Comparison of ENCODE assay signal across 8 cellular contexts in the genomic region with DNA sequence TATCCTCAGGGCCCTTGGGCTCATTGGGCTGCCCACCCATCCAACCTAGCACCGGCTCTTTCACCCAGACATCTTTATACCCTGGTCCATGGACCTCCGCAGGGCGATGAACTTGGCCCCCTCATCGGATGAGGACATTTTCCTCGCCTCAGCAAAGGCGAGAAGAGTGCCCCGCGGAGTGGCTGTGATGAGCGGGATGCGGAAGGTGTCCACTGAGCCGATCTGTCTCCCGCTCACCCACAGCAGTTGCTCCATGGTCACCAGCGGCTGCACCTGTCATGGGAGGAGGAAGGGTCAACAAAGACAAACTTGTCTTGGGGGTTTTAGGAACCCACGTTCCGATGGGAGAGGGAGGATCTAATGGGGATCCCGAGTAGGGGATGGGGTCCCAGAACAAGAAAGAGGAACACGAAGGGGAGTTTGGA. TPM values are rescaled to one million over a fixed set of nuclear protein-coding genes. Genes with fewer than 3 reads are reported as not detected.
DNase-seq lines count a peak whose midpoint lies in the region; ATAC-seq and TF ChIP-seq lines count a peak whose summit lies in the region.

No MANE protein-coding gene starts in this region.

- H2AFZ ChIP-seq in SU-DHL-6 (ENCODE audit: low read depth, low read length, severe bottlenecking) = no peak overlapping the region

- peak overlapping the region; percentile 66 for H3K9ac ChIP-seq in SU-DHL-6 (ENCODE audit: low read length)

- no peaks in the 10 kb centered on the region; the same call in 1 of the 2 replicates for H3K27me3 ChIP-seq in GM06990 (replicated peaks; ENCODE audit: control insufficient read depth, insufficient read depth, low read length)
- no peaks in the 10 kb centered on the region for H3K27me3 ChIP-seq in SU-DHL-6 (ENCODE audit: low read length)
- H3K27me3 ChIP-seq in psoas muscle (ENCODE audit: insufficient read depth in 3 of 3, low read length in 2 of 3) = no peaks in the 10 kb centered on the region

- H3K4me2 ChIP-seq in SU-DHL-6 (ENCODE audit: low read depth, low read length, poor library complexity, severe bottlenecking) = peak overlapping the region; percentile 78

- no peaks in the 10 kb centered on the region for H3K9me2 ChIP-seq in SU-DHL-6 (replicated peaks; ENCODE audit: insufficient read depth, low read length)

- H3K36me3 ChIP-seq in GM06990 (ENCODE audit: control insufficient read depth, insufficient read depth, low read length) (peaks cover 9% of the 10 kb centered on the region), SU-DHL-6 (ENCODE audit: low read length) (no peaks in the 10 kb centered on the region; the same call in 1 of the 2 replicates), psoas muscle (ENCODE audit: insufficient read depth in 1 of 2, low read depth in 1 of 2) (peaks cover 5 to 39% of the 10 kb centered on the region in 2 donors)

- H3K79me2 ChIP-seq in SU-DHL-6 (ENCODE audit: insufficient read depth, low read length) = peaks cover 5% of the 10 kb centered on the region; the same call in 1 of the 2 replicates

- H3K4me1 ChIP-seq in psoas muscle = peaks cover 9% of the 10 kb centered on the region

- H3K27ac ChIP-seq in SU-DHL-6 (ENCODE audit: low read depth, low read length) (no peak overlapping the region), psoas muscle (peak overlapping the region; percentile 91)

- intact Hi-C loops in psoas muscle (cut with DNase I) = loop anchor here (2.0 to 10.0 kb wide), 4 partner anchors 25 to 177 kb away; partner anchors contain the start of genes LY6G5C (in 1 of the 2) and VWA7 (in 1 of the 2)

- TF ChIP-seq CTCF in GM06990 (IDR thresholded peaks at IDR 0.05; ENCODE audit: insufficient read depth, low read length, poor library complexity, severe bottlenecking) (no peak), SU-DHL-6 (IDR thresholded peaks at IDR 0.05; ENCODE audit: insufficient read depth, low read length, poor library complexity, severe bottlenecking) (no peak), fibroblast of the aortic adventitia (IDR thresholded peaks at IDR 0.05; ENCODE audit: insufficient read depth, low read length) (no peak), psoas muscle (IDR thresholded peaks at IDR 0.05) (no peak)

- H3K4me3 ChIP-seq in GM06990 (replicated peaks; ENCODE audit: low read depth, low read length) = peak overlapping the region; percentile 76
- peak overlapping the region; percentile 64 for H3K4me3 ChIP-seq in SU-DHL-6 (ENCODE audit: insufficient read depth, low read length, poor library complexity, severe bottlenecking)
- peak overlapping the region; percentile 96 for H3K4me3 ChIP-seq in fibroblast of the aortic adventitia (ENCODE audit: low read depth, low read length)
- H3K4me3 ChIP-seq in psoas muscle = peak overlapping the region; percentile 89

- DNase-seq in GM06990 (ENCODE audit: extremely low read depth, insufficient read length) = no peak
- DNase-seq in fibroblast of the aortic adventitia (ENCODE audit: low read depth) = peak; percentile 8
- DNase-seq in psoas muscle = no peak
- no peak for DNase-seq in NCI-H2107 (lab: John Stamatoyannopoulos, UW)

- ATAC-seq in psoas muscle (no peak), GM21529 (IDR thresholded peaks at IDR 0.05; ENCODE audit: unreplicated experiment) (no peak), GM21390 (IDR thresholded peaks at IDR 0.05; ENCODE audit: unreplicated experiment) (no peak), HG03439 (IDR thresholded peaks at IDR 0.05; ENCODE audit: unreplicated experiment) (no peak)

- peaks cover 12% of the 10 kb centered on the region for H3F3A ChIP-seq in SU-DHL-6 (ENCODE audit: insufficient read depth)

- 26 to 36% (median 34%) methylated on average over 17 of the region's 17 CpGs for WGBS in psoas muscle, 3 donors

- H3K9me3 ChIP-seq in SU-DHL-6 (ENCODE audit: insufficient read depth, low read length) (no peaks in the 10 kb centered on the region), psoas muscle (no peaks in the 10 kb centered on the region)

- no peaks in the 10 kb centered on the region for H4K20me1 ChIP-seq in SU-DHL-6 (ENCODE audit: low read depth, low read length)

RNA-seq across cellular contexts. Expression of gene NEU1, which starts 0.7 kb away (rescaled TPM):
- total RNA-seq in fibroblast of the aortic adventitia (ENCODE audit: low replicate concordance) (35.8 and 48.2 TPM in 2 replicates), psoas muscle (10 to 100 TPM; 14.2 to 20.6 (median 18.6) TPM)
- polyA plus RNA-seq in psoas muscle = 10 to 100 TPM; 25.2 to 39.8 (median 29.4) TPM

RNA-seq across cellular contexts. Expression of gene SLC44A4, which starts 16.9 kb away (rescaled TPM):
- total RNA-seq in fibroblast of the aortic adventitia (ENCODE audit: low replicate concordance) (0.27 TPM in 1 of 2 replicates, not detected in the other), psoas muscle (under 1 TPM in 2 of 4 donors, not detected in 2; 0.23 to 0.24 TPM)
- polyA plus RNA-seq in psoas muscle = under 1 TPM; 0.03 to 0.14 (median 0.08) TPM

RNA-seq across cellular contexts. Expression of gene HSPA1B, which starts 34.4 kb away (rescaled TPM):
- 62.0 and 112 TPM in 2 replicates for total RNA-seq in fibroblast of the aortic adventitia (ENCODE audit: low replicate concordance)
- 100 to 1,000 TPM; 199 to 721 (median 347) TPM for total RNA-seq in psoas muscle
- 100 to 1,000 TPM in 2 of 3 donors, 10 to 100 TPM in 1; 19.4 to 148 (median 104) TPM for polyA plus RNA-seq in psoas muscle

RNA-seq across cellular contexts. Expression of gene EHMT2, which starts 35.6 kb away (rescaled TPM):
- total RNA-seq in fibroblast of the aortic adventitia (ENCODE audit: low replicate concordance) (37.9 and 62.0 TPM in 2 replicates), psoas muscle (10 to 100 TPM in 1 of 4 donors, 1 to 10 TPM in 3; 6.8 to 14.2 (median 7.7) TPM)
- 10 to 100 TPM in 2 of 3 donors, 1 to 10 TPM in 1; 8.4 to 20.8 (median 13.4) TPM for polyA plus RNA-seq in psoas muscle

RNA-seq across cellular contexts. Expression of gene ZBTB12, which starts 40.0 kb away (rescaled TPM):
- 3.3 and 3.8 TPM in 2 replicates for total RNA-seq in fibroblast of the aortic adventitia (ENCODE audit: low replicate concordance)
- total RNA-seq in psoas muscle = 1 to 10 TPM; 1.1 to 2.6 (median 1.8) TPM
- polyA plus RNA-seq in psoas muscle = 1 to 10 TPM; 2.2 to 4.6 (median 2.9) TPM
